ENCODE assay signal across 18 cellular contexts in the genomic region with DNA sequence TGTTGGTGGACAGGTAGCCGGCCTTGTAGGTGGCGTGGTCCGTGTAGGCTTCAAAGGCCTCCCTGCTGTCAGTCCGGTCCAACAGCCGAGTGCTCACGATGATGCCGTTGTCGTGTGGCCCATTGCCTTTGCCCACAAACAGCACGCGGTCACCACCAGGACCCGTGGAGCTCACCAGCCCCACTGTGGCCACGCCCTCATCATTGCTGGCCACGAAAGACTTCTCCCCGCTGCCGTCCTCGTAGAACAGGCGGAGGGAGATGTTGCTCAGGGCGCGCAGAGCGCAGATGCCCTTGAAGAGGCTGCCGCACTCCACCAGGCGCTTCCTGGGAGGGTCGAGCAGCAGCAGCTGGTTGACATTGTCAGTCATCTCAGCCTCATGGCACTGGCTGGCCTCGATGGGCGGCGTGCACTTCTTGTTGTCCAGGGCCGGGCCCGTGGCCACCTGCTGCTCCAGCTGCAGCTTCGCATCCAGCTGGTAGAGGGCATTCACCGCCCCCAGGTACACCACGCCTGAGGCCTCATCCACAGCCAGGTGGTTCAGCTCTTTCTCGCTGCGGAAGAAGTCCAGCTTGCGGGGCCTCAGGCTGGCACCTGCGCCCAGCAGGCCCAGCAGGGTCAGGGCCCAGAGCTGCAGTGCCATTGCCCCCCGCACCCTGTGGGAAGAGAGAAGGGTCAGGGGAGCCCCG. TPM values are rescaled to one million over a fixed set of nuclear protein-coding genes. Genes with fewer than 3 reads are reported as not detected.
A peak's percentile ranks its signal among the peaks of the same experiment; 100 is the strongest.
DNase-seq lines count a peak whose midpoint lies in the region; ATAC-seq, FAIRE-seq and TF ChIP-seq lines count a peak whose summit lies in the region.
"Had no signal": no experiment of that assay in that cellular context is flagged by ENCODE, and none has a peak within 500 bp of the region (broad histone marks: within the 10 kb centered on the region; RNA-seq: fewer than 3 reads in every experiment).

No MANE protein-coding gene starts in this region.

- BruUV-seq in HCT116 (replicated peaks; lab: Mats Ljungman, UMichigan) (TSS peak; percentile 38), GM12878 (replicated peaks; lab: Mats Ljungman, UMichigan) (TSS peak; percentile 42)

- H3K9me3 Mint-ChIP-seq in HFFc6 = no peaks in the 10 kb centered on the region
- H3K9me3 Mint-ChIP-seq: CD8-positive, alpha-beta T cell; H9; IgD-negative memory B cell had no signal

- no peaks in the 10 kb centered on the region for H3K9me2 ChIP-seq in HCT116 (ENCODE audit: insufficient read depth)

- peaks cover 22% of the 10 kb centered on the region for H3K4me1 Mint-ChIP-seq in HFFc6 (ENCODE audit: low read depth)

- CTCF ChIA-PET in HCT116 (lab: Charles Lee) (no interaction called here), GM12878 (lab: Yijun Ruan, JAX) (no interaction called here)

- TF ChIP-seq EP300 in GM12878 (IDR thresholded peaks at IDR 0.05; ENCODE audit: borderline replicate concordance in 1 of 2, control insufficient read depth in 1 of 2, low read depth in 2 of 2, low read length in 2 of 2) = no peak

- H3K9ac ChIP-seq in BLaER1 = no peak overlapping the region
- no peak overlapping the region for H3K9ac ChIP-seq in HCT116 (ENCODE audit: low read length)
- no peak overlapping the region for H3K9ac ChIP-seq in GM12878 (ENCODE audit: control insufficient read depth, insufficient read depth, low read length)

- DNase-seq in HCT116 (ENCODE audit: low read depth, low spot score) = no peak
- no peak for DNase-seq in GM12878 (ENCODE audit: low read depth, low spot score)
- DNase-seq in DMS79 treated with DMSO at 0.1 percent for 48 hours (lab: John Stamatoyannopoulos, UW) = no peak
- DNase-seq in HFFc6 = no peak
- DNase-seq: BE2C; CD8-positive, alpha-beta T cell; DMS 273 treated with DMSO at 0.1 percent for 48 hours; H9; NCI-H1436; NCI-H2029 treated with DMSO at 0.1 percent for 48 hours; NCI-H526; NK-92 treated with Interleukin-12 subunit alpha and Interleukin-12 subunit beta, amount 100 ng/mL, for 24 hours; OCI-M1; T-helper 17 cell had no signal

- WGBS in GM12878 (ENCODE audit: insufficient coverage, insufficient replicate concordance, low lambda C conversion rate, missing lambda C conversion rate) = 97% methylated on average over 27 of the region's 37 CpGs

- H3K27me3 Mint-ChIP-seq in HFFc6 (ENCODE audit: insufficient read depth) = peaks cover 11% of the 10 kb centered on the region

- H3K9me3 ChIP-seq in BLaER1 (no peaks in the 10 kb centered on the region), HCT116 (ENCODE audit: control insufficient read depth in 1 of 2, insufficient read depth in 1 of 2, low read depth in 1 of 2, low read length in 2 of 2) (no peaks in the 10 kb centered on the region), GM12878 (replicated peaks; ENCODE audit: control insufficient read depth, insufficient read depth, low read length) (no peaks in the 10 kb centered on the region)
- H3K9me3 ChIP-seq: BE2C had no signal

- intact Hi-C loops in HCT116 (cut with micrococcal nuclease) = no loop called here
- intact Hi-C loops in GM12878 (cut with micrococcal nuclease; ENCODE audit: unreplicated experiment) = no loop called here

- H4K20me1 ChIP-seq in BLaER1 = peaks cover 99% of the 10 kb centered on the region
- H4K20me1 ChIP-seq in HCT116 (ENCODE audit: insufficient read depth) = no peaks in the 10 kb centered on the region
- no peaks in the 10 kb centered on the region; the same call in none of the 2 replicates for H4K20me1 ChIP-seq in GM12878 (ENCODE audit: control insufficient read depth, insufficient read depth)

- RAD21 ChIA-PET in HCT116 (lab: Charles Lee; ENCODE audit: low non-redundant PET in 1 of 2, low total read pairs in 2 of 2, uncharacterized antibody in 2 of 2, unreplicated experiment in 2 of 2) = no interaction called here
- RAD21 ChIA-PET in GM12878 (lab: Charles Lee; ENCODE audit: unreplicated experiment) = no interaction called here

- no peak overlapping the region for H3K4me2 ChIP-seq in BLaER1
- no peak overlapping the region for H3K4me2 ChIP-seq in HCT116 (ENCODE audit: low read length)
- H3K4me2 ChIP-seq in GM12878 (ENCODE audit: control insufficient read depth, insufficient read depth) = no peak overlapping the region

- in situ Hi-C loops in GM12878 (cut with MboI) = no loop called here

- ATAC-seq in HCT116 (no peak), GM12878 (no peak), GM19452 (IDR thresholded peaks at IDR 0.05; ENCODE audit: unreplicated experiment) (no peak)
- ATAC-seq: CD8-positive, alpha-beta T cell; SK-N-SH treated with all-trans-retinoic acid at 6 μM for 48 hours; T-helper 17 cell had no signal

- H3K79me2 ChIP-seq in HCT116 (ENCODE audit: insufficient read depth, low read length) = peaks cover 83% of the 10 kb centered on the region
- H3K79me2 ChIP-seq in GM12878 (ENCODE audit: control insufficient read depth, insufficient read depth, low read length) = peaks cover 37% of the 10 kb centered on the region

- H3K4me3 ChIP-seq in BLaER1 = no peak overlapping the region
- no peak overlapping the region for H3K4me3 ChIP-seq in HCT116 (replicated peaks in 1 of 2; ENCODE audit: low read depth in 1 of 2, low read length in 2 of 2)
- H3K4me3 ChIP-seq in GM12878 = no peak overlapping the region

- peaks cover 63% of the 10 kb centered on the region for H3K4me1 ChIP-seq in BLaER1
- H3K4me1 ChIP-seq in HCT116 (ENCODE audit: control insufficient read depth in 1 of 2, insufficient read depth in 2 of 2, low read length in 2 of 2) = peaks cover 25 to 29% of the 10 kb centered on the region in 2 experiments
- peaks cover 27% of the 10 kb centered on the region for H3K4me1 ChIP-seq in GM12878 (ENCODE audit: control insufficient read depth, insufficient read depth, low read length)

- H3K36me3 Mint-ChIP-seq in HFFc6 (ENCODE audit: low read depth) = peaks cover 5% of the 10 kb centered on the region; the same call in 1 of the 2 replicates
- H3K36me3 Mint-ChIP-seq: CD8-positive, alpha-beta T cell; IgD-negative memory B cell had no signal

- SMC1A ChIA-PET in GM12878 (lab: Charles Lee; ENCODE audit: uncharacterized antibody, unreplicated experiment) = no interaction called here

- H3K27ac Mint-ChIP-seq in HFFc6 = no peak overlapping the region
- H3K27ac Mint-ChIP-seq: CD8-positive, alpha-beta T cell; IgD-negative memory B cell; T-helper 17 cell had no signal

- peak overlapping the region; percentile 66 for H3K27ac ChIP-seq in BLaER1
- H3K27ac ChIP-seq in HCT116 (ENCODE audit: low read depth, low read length) = peak overlapping the region; percentile 45; the same call in 1 of the 2 replicates
- H3K27ac ChIP-seq in GM12878 (ENCODE audit: control insufficient read depth, insufficient read depth) = no peak overlapping the region

- TF ChIP-seq CTCF in HCT116 (IDR thresholded peaks at IDR 0.05 in 2 of 3, conservative IDR thresholded peaks at IDR 0.05 in 1 of 3; ENCODE audit: borderline replicate concordance in 1 of 3, insufficient read depth in 1 of 3, low read depth in 2 of 3, low read length in 2 of 3) = no peak
- no peak for TF ChIP-seq CTCF in GM12878 (IDR thresholded peaks at IDR 0.05 in 2 of 3, conservative IDR thresholded peaks at IDR 0.05 in 1 of 3; ENCODE audit: control insufficient read depth in 2 of 3, extremely low read depth in 1 of 3, insufficient read depth in 1 of 3, low read depth in 3 of 3, low read length in 3 of 3)
- TF ChIP-seq CTCF in HFFc6 (IDR thresholded peaks at IDR 0.05) = no peak

- TF ChIP-seq POLR2A in HCT116 (IDR thresholded peaks at IDR 0.05; ENCODE audit: borderline replicate concordance, extremely low read depth, insufficient read depth, insufficient read length) (no peak), GM12878 (IDR thresholded peaks at IDR 0.05; ENCODE audit: low read depth, low read length) (peak; percentile 46; the same call in 1 of the 2 replicates)

- H3K36me3 ChIP-seq in BLaER1 (peaks cover 64% of the 10 kb centered on the region), HCT116 (ENCODE audit: control insufficient read depth in 1 of 2, insufficient read depth in 2 of 2, low read length in 2 of 2) (peaks cover 18 to 54% of the 10 kb centered on the region in 2 experiments; a peak in 3 of 4 replicates), GM12878 (ENCODE audit: control insufficient read depth in 2 of 2, insufficient read depth in 2 of 2, low read length in 1 of 2) (peaks cover 10 to 48% of the 10 kb centered on the region in 2 experiments; a peak in 3 of 4 replicates)

- H3K27me3 ChIP-seq in BLaER1 = no peaks in the 10 kb centered on the region
- H3K27me3 ChIP-seq in HCT116 (ENCODE audit: insufficient read depth, low read length) = no peaks in the 10 kb centered on the region
- H3K27me3 ChIP-seq in GM12878 (replicated peaks in 1 of 2; ENCODE audit: control insufficient read depth in 2 of 2, insufficient read depth in 2 of 2, low read length in 1 of 2) = no peaks in the 10 kb centered on the region
- H3K27me3 ChIP-seq: BE2C had no signal

- no peak overlapping the region for H3K4me3 Mint-ChIP-seq in HFFc6
- H3K4me3 Mint-ChIP-seq: CD8-positive, alpha-beta T cell; H9; IgD-negative memory B cell; T-helper 17 cell had no signal

- TF ChIP-seq RAD21 in HCT116 (IDR thresholded peaks at IDR 0.05; ENCODE audit: low read depth) (no peak), GM12878 (IDR thresholded peaks at IDR 0.05; ENCODE audit: insufficient read depth, low read depth, low read length) (no peak)

- FAIRE-seq in GM12878 (lab: Jason Lieb, UNC) = no peak

- H2AFZ ChIP-seq in HCT116 (ENCODE audit: low read depth, low read length, poor library complexity, severe bottlenecking) = no peak overlapping the region
- no peak overlapping the region for H2AFZ ChIP-seq in GM12878 (ENCODE audit: control insufficient read depth, low read depth, low read length)

- POLR2A ChIA-PET in HCT116 (lab: Charles Lee) (no interaction called here), GM12878 (lab: Charles Lee) (interaction anchor here (0.8 kb wide), 1 partner anchor 15 kb away, joined by 4 read pairs; no protein-coding TSS in a partner anchor)

RNA-seq across cellular contexts. Expression of gene PLXNB2, which starts 17.4 kb away (rescaled TPM):
- 236 TPM for total RNA-seq in HCT116 (2021; ENCODE audit: unreplicated experiment)
- polyA plus RNA-seq in HCT116 (2012) = 192 and 208 TPM in 2 replicates
- total RNA-seq in GM12878 (2013; cell fraction: nucleolus; rRNA removed) = 180 and 204 TPM in 2 replicates
- 32.6 and 42.0 TPM in 2 replicates for total RNA-seq in GM12878 (2014; rRNA removed)
- 19.8 and 21.8 TPM in 2 replicates for total RNA-seq in GM12878 (2014; rRNA removed; fragmentation: Illumina TruSeq; extraction: Trizol)
- 133 and 134 TPM in 2 replicates for total RNA-seq in GM12878 (2021)
- 25.4 TPM for polyA plus RNA-seq in GM12878 (2011; ENCODE audit: low read depth)
- 19.9 and 41.8 TPM in 2 replicates for polyA plus RNA-seq in GM12878 (2011; rRNA removed)
- polyA plus RNA-seq in GM12878 (2011; cell fraction: cytosol; rRNA removed) = 57.3 and 73.0 TPM in 2 replicates
- 319 and 335 TPM in 2 replicates for polyA plus RNA-seq in GM12878 (2011; cell fraction: nucleus; rRNA removed)
- 53.9 and 72.5 TPM in 2 replicates for polyA plus RNA-seq in GM12878 (2012)
- polyA plus RNA-seq in GM12878 (2014; fragmentation: Illumina TruSeq; extraction: Trizol) = 6.3 and 23.5 TPM in 2 replicates
- 1 to 10 TPM in 1 of 2 experiments, under 1 TPM in 1; 0.68 to 4.5 TPM for polyA plus RNA-seq in GM12878 (2014; fragmentation: Nextera tagmentation; extraction: Ambion mirVana)
- 65.4 and 84.9 TPM in 2 replicates for polyA plus RNA-seq in GM12878 (2014; rRNA removed)
- 10 to 100 TPM; 69.3 to 80.0 TPM for polyA plus RNA-seq in GM12878 (2016; fragmentation: Nextera tagmentation; extraction: Ambion mirVana)
- polyA minus RNA-seq in GM12878 (2011; rRNA and poly(A)+ RNA removed) = 52.2 and 84.0 TPM in 2 replicates
- 54.8 and 57.2 TPM in 2 replicates for polyA minus RNA-seq in GM12878 (2011; cell fraction: cytosol; rRNA and poly(A)+ RNA removed)
- 57.8 and 74.9 TPM in 2 replicates for polyA minus RNA-seq in GM12878 (2011; cell fraction: nucleus; rRNA and poly(A)+ RNA removed)
- total RNA-seq in HFFc6 (2021; fragmentation: NEBNext Ultra II Directional; extraction: Animal tissue kit (Norgen Biotek cat#: 25700)) = 100 to 1,000 TPM; 280 to 370 (median 291) TPM

RNA-seq across cellular contexts. Expression of gene MAPK11, which starts 19.9 kb away (rescaled TPM):
- 19.3 TPM for total RNA-seq in HCT116 (2021; ENCODE audit: unreplicated experiment)
- 15.7 and 17.2 TPM in 2 replicates for polyA plus RNA-seq in HCT116 (2012)
- 5.1 and 5.8 TPM in 2 replicates for total RNA-seq in GM12878 (2013; cell fraction: nucleolus; rRNA removed)
- 9.4 and 10.0 TPM in 2 replicates for total RNA-seq in GM12878 (2014; rRNA removed)
- 3.8 and 4.0 TPM in 2 replicates for total RNA-seq in GM12878 (2014; rRNA removed; fragmentation: Illumina TruSeq; extraction: Trizol)
- 10.8 and 12.8 TPM in 2 replicates for total RNA-seq in GM12878 (2021)
- polyA plus RNA-seq in GM12878 (2011; ENCODE audit: low read depth) = 2.6 TPM
- polyA plus RNA-seq in GM12878 (2011; rRNA removed) = 2.5 and 6.2 TPM in 2 replicates
- polyA plus RNA-seq in GM12878 (2011; cell fraction: cytosol; rRNA removed) = 5.7 and 9.1 TPM in 2 replicates
- polyA plus RNA-seq in GM12878 (2011; cell fraction: nucleus; rRNA removed) = 33.9 and 40.9 TPM in 2 replicates
- polyA plus RNA-seq in GM12878 (2012) = 6.6 and 7.4 TPM in 2 replicates
- polyA plus RNA-seq in GM12878 (2014; fragmentation: Illumina TruSeq; extraction: Trizol) = 1.4 and 3.7 TPM in 2 replicates
- polyA plus RNA-seq in GM12878 (2014; fragmentation: Nextera tagmentation; extraction: Ambion mirVana) = under 1 TPM; 0.05 to 0.16 TPM
- 11.6 and 14.0 TPM in 2 replicates for polyA plus RNA-seq in GM12878 (2014; rRNA removed)
- under 1 TPM; 0.44 to 0.58 TPM for polyA plus RNA-seq in GM12878 (2016; fragmentation: Nextera tagmentation; extraction: Ambion mirVana)
- 3.4 and 6.0 TPM in 2 replicates for polyA minus RNA-seq in GM12878 (2011; rRNA and poly(A)+ RNA removed)
- polyA minus RNA-seq in GM12878 (2011; cell fraction: cytosol; rRNA and poly(A)+ RNA removed) = 2.1 and 3.0 TPM in 2 replicates
- 2.9 and 3.2 TPM in 2 replicates for polyA minus RNA-seq in GM12878 (2011; cell fraction: nucleus; rRNA and poly(A)+ RNA removed)
- 10 to 100 TPM in 1 of 6 experiments, 1 to 10 TPM in 5; 6.0 to 10.2 (median 7.8) TPM for total RNA-seq in HFFc6 (2021; fragmentation: NEBNext Ultra II Directional; extraction: Animal tissue kit (Norgen Biotek cat#: 25700))

RNA-seq across cellular contexts. Expression of gene MAPK12, which starts 28.6 kb away (rescaled TPM):
- total RNA-seq in HCT116 (2021; ENCODE audit: unreplicated experiment) (86.7 TPM), GM12878 (2014; rRNA removed) (22.8 and 23.0 TPM in 2 replicates), GM12878 (2014; rRNA removed; fragmentation: Illumina TruSeq; extraction: Trizol) (14.5 and 16.5 TPM in 2 replicates), GM12878 (2021) (34.0 and 38.9 TPM in 2 replicates)
- 61.5 and 61.8 TPM in 2 replicates for polyA plus RNA-seq in HCT116 (2012)
- 54.9 and 65.7 TPM in 2 replicates for total RNA-seq in GM12878 (2013; cell fraction: nucleolus; rRNA removed)
- polyA plus RNA-seq in GM12878 (2011; ENCODE audit: low read depth) = 6.8 TPM
- polyA plus RNA-seq in GM12878 (2011; rRNA removed) (7.5 and 16.1 TPM in 2 replicates), GM12878 (2014; fragmentation: Illumina TruSeq; extraction: Trizol) (3.6 and 16.1 TPM in 2 replicates), GM12878 (2014; fragmentation: Nextera tagmentation; extraction: Ambion mirVana) (1 to 10 TPM; 1.1 to 3.8 TPM), GM12878 (2014; rRNA removed) (32.0 and 33.2 TPM in 2 replicates), GM12878 (2016; fragmentation: Nextera tagmentation; extraction: Ambion mirVana) (10 to 100 TPM in 1 of 2 experiments, 1 to 10 TPM in 1; 9.5 to 17.1 TPM)
- polyA plus RNA-seq in GM12878 (2011; cell fraction: cytosol; rRNA removed) = 22.6 and 27.5 TPM in 2 replicates
- polyA plus RNA-seq in GM12878 (2011; cell fraction: nucleus; rRNA removed) = 130 and 145 TPM in 2 replicates
- polyA plus RNA-seq in GM12878 (2012) = 15.0 and 21.3 TPM in 2 replicates
- 12.6 and 18.3 TPM in 2 replicates for polyA minus RNA-seq in GM12878 (2011; rRNA and poly(A)+ RNA removed)
- 7.8 and 10.4 TPM in 2 replicates for polyA minus RNA-seq in GM12878 (2011; cell fraction: cytosol; rRNA and poly(A)+ RNA removed)
- polyA minus RNA-seq in GM12878 (2011; cell fraction: nucleus; rRNA and poly(A)+ RNA removed) = 25.1 and 35.3 TPM in 2 replicates
- total RNA-seq in HFFc6 (2021; fragmentation: NEBNext Ultra II Directional; extraction: Animal tissue kit (Norgen Biotek cat#: 25700)) = 10 to 100 TPM; 31.4 to 39.5 (median 34.1) TPM

RNA-seq across cellular contexts. Expression of gene DENND6B, which starts 36.7 kb away (rescaled TPM):
- 11.0 TPM for total RNA-seq in HCT116 (2021; ENCODE audit: unreplicated experiment)
- 7.8 and 9.1 TPM in 2 replicates for polyA plus RNA-seq in HCT116 (2012)
- total RNA-seq in GM12878 (2013; cell fraction: nucleolus; rRNA removed) = 8.0 and 8.7 TPM in 2 replicates
- total RNA-seq in GM12878 (2014; rRNA removed) = 8.3 and 9.1 TPM in 2 replicates
- 3.2 and 3.6 TPM in 2 replicates for total RNA-seq in GM12878 (2014; rRNA removed; fragmentation: Illumina TruSeq; extraction: Trizol)
- total RNA-seq in GM12878 (2021) = 11.2 TPM in 2 replicates
- polyA plus RNA-seq in GM12878 (2011; ENCODE audit: low read depth) = 4.0 TPM
- 1.6 and 2.9 TPM in 2 replicates for polyA plus RNA-seq in GM12878 (2011; rRNA removed)
- 5.7 and 6.5 TPM in 2 replicates for polyA plus RNA-seq in GM12878 (2011; cell fraction: cytosol; rRNA removed)
- 19.6 and 20.1 TPM in 2 replicates for polyA plus RNA-seq in GM12878 (2011; cell fraction: nucleus; rRNA removed)
- 15.7 and 17.4 TPM in 2 replicates for polyA plus RNA-seq in GM12878 (2012)
- polyA plus RNA-seq in GM12878 (2014; fragmentation: Illumina TruSeq; extraction: Trizol) = 0.73 and 3.1 TPM in 2 replicates
- 1 to 10 TPM in 1 of 2 experiments, under 1 TPM in 1; 0.72 to 2.3 TPM for polyA plus RNA-seq in GM12878 (2014; fragmentation: Nextera tagmentation; extraction: Ambion mirVana)
- 11.3 and 13.0 TPM in 2 replicates for polyA plus RNA-seq in GM12878 (2014; rRNA removed)
- 10 to 100 TPM in 1 of 2 experiments, 1 to 10 TPM in 1; 8.9 to 10.3 TPM for polyA plus RNA-seq in GM12878 (2016; fragmentation: Nextera tagmentation; extraction: Ambion mirVana)
- polyA minus RNA-seq in GM12878 (2011; rRNA and poly(A)+ RNA removed) = 1.8 and 5.0 TPM in 2 replicates
- polyA minus RNA-seq in GM12878 (2011; cell fraction: cytosol; rRNA and poly(A)+ RNA removed) = 2.1 TPM in 2 replicates
- 4.0 and 5.3 TPM in 2 replicates for polyA minus RNA-seq in GM12878 (2011; cell fraction: nucleus; rRNA and poly(A)+ RNA removed)
- 1 to 10 TPM; 1.4 to 2.5 (median 1.9) TPM for total RNA-seq in HFFc6 (2021; fragmentation: NEBNext Ultra II Directional; extraction: Animal tissue kit (Norgen Biotek cat#: 25700))

RNA-seq across cellular contexts. Expression of gene HDAC10, which starts 39.0 kb away (rescaled TPM):
- total RNA-seq in HCT116 (2021; ENCODE audit: unreplicated experiment) (67.5 TPM), GM12878 (2014; rRNA removed) (13.8 and 20.5 TPM in 2 replicates), GM12878 (2014; rRNA removed; fragmentation: Illumina TruSeq; extraction: Trizol) (3.9 and 5.1 TPM in 2 replicates), GM12878 (2021) (42.4 and 48.6 TPM in 2 replicates)
- 45.5 and 52.0 TPM in 2 replicates for polyA plus RNA-seq in HCT116 (2012)
- 111 and 138 TPM in 2 replicates for total RNA-seq in GM12878 (2013; cell fraction: nucleolus; rRNA removed)
- 19.5 TPM for polyA plus RNA-seq in GM12878 (2011; ENCODE audit: low read depth)
- polyA plus RNA-seq in GM12878 (2011; rRNA removed) (4.4 and 7.9 TPM in 2 replicates), GM12878 (2014; fragmentation: Illumina TruSeq; extraction: Trizol) (1.2 and 4.3 TPM in 2 replicates), GM12878 (2014; fragmentation: Nextera tagmentation; extraction: Ambion mirVana) (under 1 TPM; 0.26 to 0.51 TPM), GM12878 (2014; rRNA removed) (42.3 and 51.7 TPM in 2 replicates), GM12878 (2016; fragmentation: Nextera tagmentation; extraction: Ambion mirVana) (1 to 10 TPM; 4.5 to 5.0 TPM)
- 6.1 and 11.1 TPM in 2 replicates for polyA plus RNA-seq in GM12878 (2011; cell fraction: cytosol; rRNA removed)
- polyA plus RNA-seq in GM12878 (2011; cell fraction: nucleus; rRNA removed) = 298 and 323 TPM in 2 replicates
- polyA plus RNA-seq in GM12878 (2012) = 62.3 and 69.8 TPM in 2 replicates
- 9.3 and 15.4 TPM in 2 replicates for polyA minus RNA-seq in GM12878 (2011; rRNA and poly(A)+ RNA removed)
- polyA minus RNA-seq in GM12878 (2011; cell fraction: cytosol; rRNA and poly(A)+ RNA removed) = 11.4 and 11.5 TPM in 2 replicates
- 51.5 and 73.5 TPM in 2 replicates for polyA minus RNA-seq in GM12878 (2011; cell fraction: nucleus; rRNA and poly(A)+ RNA removed)
- total RNA-seq in HFFc6 (2021; fragmentation: NEBNext Ultra II Directional; extraction: Animal tissue kit (Norgen Biotek cat#: 25700)) = 10 to 100 TPM; 24.2 to 30.9 (median 28.9) TPM
